11 cellular contexts compared by ENCODE assay signal in genomic region chr10:131014271-131014670, GRCh38.
"Had no signal": no experiment of that assay in that cellular context is flagged by ENCODE, and none has a peak within 500 bp of the region (broad histone marks: within the 10 kb centered on the region; RNA-seq: fewer than 3 reads in every experiment).

No MANE protein-coding gene starts in this region.

- H2AFZ ChIP-seq: GM23248, GM23338 had no signal

- H3K27ac ChIP-seq: GM23248 had no signal

- H3K4me1 ChIP-seq: HAP-1 had no signal

- H3K9ac ChIP-seq: GM23248 had no signal

- DNase-seq: GM23248, GOT3, H7, H9, HCEC 1CT, HFFc6 had no signal

- H3K4me2 ChIP-seq: GM23338 had no signal

- ATAC-seq: GM23338, HCT116 had no signal

- H3K36me3 ChIP-seq: HAP-1 had no signal

- FAIRE-seq: H1, H54 had no signal

- H3K4me3 ChIP-seq: GM23248, GM23338, HAP-1 had no signal
